ENCODE assay signal across 2 cellular contexts in genomic region chr14:57617510-57617909, GRCh38.
TF ChIP-seq lines count a peak whose summit lies in the region.

No MANE protein-coding gene starts in this region.

TF ChIP-seq in GM23338, 12 proteins besides CTCF, POLR2A, EP300 and RAD21:
- no peak for TF ChIP-seq CREB1 (CRISPR knock-in tag; IDR thresholded peaks at IDR 0.05; ENCODE audit: low read depth)
- no peak for TF ChIP-seq EZH2phosphoT487 (IDR thresholded peaks at IDR 0.05; ENCODE audit: unreplicated experiment)
- TF ChIP-seq EZH2 (IDR thresholded peaks at IDR 0.05; ENCODE audit: low read depth, unreplicated experiment): no peak
- no peak for TF ChIP-seq JUNB (IDR thresholded peaks at IDR 0.05; ENCODE audit: unreplicated experiment)
- no peak for TF ChIP-seq ZNF331 (CRISPR knock-in tag; IDR thresholded peaks at IDR 0.05; ENCODE audit: low read depth)
- TF ChIP-seq POLR2AphosphoS5 (IDR thresholded peaks at IDR 0.05; ENCODE audit: low read depth): no peak
- no peak for TF ChIP-seq REST (IDR thresholded peaks at IDR 0.05; ENCODE audit: unreplicated experiment)
- no peak for TF ChIP-seq ZNF114 (CRISPR knock-in tag; IDR thresholded peaks at IDR 0.05)
TF ChIP-seq in GM23338: peak in this region for 0.

TF ChIP-seq in H1, 55 proteins besides CTCF, POLR2A, EP300 and RAD21:
- peak; percentile 93 for TF ChIP-seq JUND (IDR thresholded peaks at IDR 0.05; ENCODE audit: low read length)
- peak; percentile 67 for TF ChIP-seq JUN (IDR thresholded peaks at IDR 0.05; ENCODE audit: low read depth, low read length)
- no peak for TF ChIP-seq CEBPB (IDR thresholded peaks at IDR 0.05; ENCODE audit: low read depth, low read length)
- TF ChIP-seq ATF3 (IDR thresholded peaks at IDR 0.05; ENCODE audit: insufficient read depth, low read depth, low read length): peak; percentile 42; the same call in 1 of the 2 replicates
